Comparison of ENCODE assay signal across 18 cellular contexts in genomic region chr14:88630565-88630964, GRCh38.
A peak's percentile ranks its signal among the peaks of the same experiment; 100 is the strongest.
DNase-seq lines count a peak whose midpoint lies in the region; FAIRE-seq and TF ChIP-seq lines count a peak whose summit lies in the region.
"Had no signal": no experiment of that assay in that cellular context is flagged by ENCODE, and none has a peak within 500 bp of the region (broad histone marks: within the 10 kb centered on the region; RNA-seq: fewer than 3 reads in every experiment).

No MANE protein-coding gene starts in this region.

- no peaks in the 10 kb centered on the region for H3K27me3 Mint-ChIP-seq in astrocyte (ENCODE audit: low read depth, unreplicated experiment)
- H3K27me3 Mint-ChIP-seq: activated CD4-positive, alpha-beta memory T cell treated with anti-CD3 and anti-CD28 coated beads for 36 hours; brain had no signal

- H3K36me3 ChIP-seq in astrocyte (ENCODE audit: insufficient read depth, low read length) = no peaks in the 10 kb centered on the region
- no peaks in the 10 kb centered on the region for H3K36me3 ChIP-seq in testis (ENCODE audit: low read depth, missing control alignments)
- H3K36me3 ChIP-seq: heart right ventricle, transverse colon had no signal

- no peaks in the 10 kb centered on the region for H3K27me3 ChIP-seq in astrocyte (ENCODE audit: insufficient read depth, low read length)
- no peaks in the 10 kb centered on the region for H3K27me3 ChIP-seq in testis
- H3K27me3 ChIP-seq: heart right ventricle, transverse colon had no signal

- intact Hi-C loops in testis (cut with DNase I; ENCODE audit: low total_unique reads) = no loop called here

- H3K9ac ChIP-seq in astrocyte (ENCODE audit: low read length) = peak overlapping the region; percentile 11

- TF ChIP-seq CTCF in astrocyte (IDR thresholded peaks at IDR 0.05; ENCODE audit: insufficient read depth, low read depth, low read length) (no peak), testis (IDR thresholded peaks at IDR 0.05) (no peak)

- no peaks in the 10 kb centered on the region for H3K79me2 ChIP-seq in astrocyte (ENCODE audit: insufficient read depth, low read length)

- H2AFZ ChIP-seq in astrocyte (ENCODE audit: low read depth, low read length) = peak overlapping the region; percentile 2

- H3K9me3 Mint-ChIP-seq in astrocyte (ENCODE audit: unreplicated experiment) = no peaks in the 10 kb centered on the region
- H3K9me3 Mint-ChIP-seq: activated CD4-positive, alpha-beta memory T cell treated with anti-CD3 and anti-CD28 coated beads for 36 hours; brain had no signal

- H3K9me3 ChIP-seq in astrocyte (ENCODE audit: insufficient read depth, low read depth, low read length) (no peaks in the 10 kb centered on the region), testis (no peaks in the 10 kb centered on the region)
- H3K9me3 ChIP-seq: heart right ventricle, transverse colon had no signal

- peak overlapping the region; percentile 46 for H3K4me3 Mint-ChIP-seq in astrocyte (ENCODE audit: unreplicated experiment)
- H3K4me3 Mint-ChIP-seq: activated CD4-positive, alpha-beta memory T cell treated with anti-CD3 and anti-CD28 coated beads for 36 hours; brain had no signal

- H3K36me3 Mint-ChIP-seq in astrocyte (ENCODE audit: low read depth, unreplicated experiment) = no peaks in the 10 kb centered on the region

- peak overlapping the region; percentile 87 for H3K27ac Mint-ChIP-seq in astrocyte (ENCODE audit: unreplicated experiment)
- H3K27ac Mint-ChIP-seq: activated CD4-positive, alpha-beta memory T cell treated with anti-CD3 and anti-CD28 coated beads for 36 hours; brain had no signal

- H3K4me3 ChIP-seq in astrocyte (ENCODE audit: insufficient read depth, low read depth, low read length) = no peak overlapping the region
- H3K4me3 ChIP-seq in testis = no peak overlapping the region
- H3K4me3 ChIP-seq: heart right ventricle, transverse colon had no signal

- H3K27ac ChIP-seq in astrocyte (ENCODE audit: low read depth, low read length) (peak overlapping the region; percentile 38), testis (no peak overlapping the region)
- H3K27ac ChIP-seq: heart right ventricle, transverse colon had no signal

- DNase-seq in NCI-H82 (lab: John Stamatoyannopoulos, UW) (peak; percentile 4), NCI-H82 treated with DMSO at 0.1 percent for 48 hours (lab: John Stamatoyannopoulos, UW; ENCODE audit: unreplicated experiment) (no peak), astrocyte (ENCODE audit: low read depth) (peak; percentile 90), hepatic stellate cell (ENCODE audit: low spot score) (peak; percentile 40), testis (peak; percentile 50), GM12891 (ENCODE audit: insufficient read length, low spot score) (no peak), SK-N-DZ (ENCODE audit: low spot score) (no peak)
- DNase-seq in stimulated activated CD4-positive, alpha-beta T cell treated with anti-CD3 and anti-CD28 coated beads, Interleukin-15, amount 100 ng/mL, for 24 hours = no peak
- DNase-seq: 8988T; activated CD4-positive, alpha-beta memory T cell treated with anti-CD3 and anti-CD28 coated beads for 36 hours; GOT3; heart right ventricle; NCI-H2227 treated with DMSO at 0.1 percent for 48 hours; OCI-M1; T-helper 2 cell; transverse colon had no signal

- peak overlapping the region; percentile 20 for H3K4me2 ChIP-seq in astrocyte (ENCODE audit: low read length)

- WGBS in testis, 2 donors = 63 to 83% methylated on average over 6 of the region's 6 CpGs

- no peaks in the 10 kb centered on the region for H4K20me1 ChIP-seq in astrocyte (ENCODE audit: insufficient read depth, low read length)

- peaks cover 9% of the 10 kb centered on the region for H3K4me1 ChIP-seq in astrocyte (ENCODE audit: insufficient read depth, low read length)
- no peaks in the 10 kb centered on the region for H3K4me1 ChIP-seq in testis
- H3K4me1 ChIP-seq: heart right ventricle, transverse colon had no signal

- no peak for FAIRE-seq in astrocyte (lab: Jason Lieb, UNC)
- no peak for FAIRE-seq in GM12891 (lab: Jason Lieb, UNC)
- FAIRE-seq: endometrium had no signal

- no peak for TF ChIP-seq POLR2A in testis (IDR thresholded peaks at IDR 0.05)
- TF ChIP-seq POLR2A in GM12891 (IDR thresholded peaks at IDR 0.05; ENCODE audit: low read depth, low read length) = no peak

- peaks cover 14% of the 10 kb centered on the region for H3K4me1 Mint-ChIP-seq in astrocyte (ENCODE audit: low read depth, unreplicated experiment)
- H3K4me1 Mint-ChIP-seq: brain had no signal

TF ChIP-seq in GM12891, 5 proteins besides CTCF, POLR2A, EP300 and RAD21:
- TF ChIP-seq TAF1 (IDR thresholded peaks at IDR 0.05; ENCODE audit: low read depth, low read length) (no peak), PAX5 (IDR thresholded peaks at IDR 0.05; ENCODE audit: insufficient read depth, low read length, severe bottlenecking) (no peak), SPI1 (IDR thresholded peaks at IDR 0.05; ENCODE audit: low read depth, low read length) (no peak), POU2F2 (IDR thresholded peaks at IDR 0.05; ENCODE audit: low read depth, low read length) (no peak), POLR2AphosphoS5 (IDR thresholded peaks at IDR 0.05; ENCODE audit: low read depth, low read length) (no peak)

Comparison
In these comparisons a context has a peak if more than half of its experiments do, and no peak if none do; other contexts are left out.
1. DNase-seq: peak in NCI-H82 (single experiment), astrocyte (single experiment), hepatic stellate cell (single experiment) and testis (single experiment); none in NCI-H82 treated with DMSO at 0.1 percent for 48 hours (single experiment), GM12891 (single experiment), stimulated activated CD4-positive, alpha-beta T cell treated with anti-CD3 and anti-CD28 coated beads, Interleukin-15, amount 100 ng/mL, for 24 hours (single experiment) and SK-N-DZ (single experiment).